ENCODE assay signal across 3 cellular contexts in genomic region chr16:52182840-52183239, GRCh38.
TF ChIP-seq lines count a peak whose summit lies in the region.

No MANE protein-coding gene starts in this region.

TF ChIP-seq in HepG2, 621 proteins besides CTCF, POLR2A, EP300 and RAD21:
- TF ChIP-seq TERF1 (CRISPR knock-in tag; IDR thresholded peaks at IDR 0.05), result no peak
- no peak for TF ChIP-seq ZNF543 (CRISPR knock-in tag; IDR thresholded peaks at IDR 0.05)
- no peak for TF ChIP-seq ZFP1 (CRISPR knock-in tag; IDR thresholded peaks at IDR 0.05)
- TF ChIP-seq ATM (IDR thresholded peaks at IDR 0.05; ENCODE audit: borderline replicate concordance), result no peak
- TF ChIP-seq HHEX (CRISPR knock-in tag; IDR thresholded peaks at IDR 0.05), result no peak
- TF ChIP-seq XBP1 (CRISPR knock-in tag; IDR thresholded peaks at IDR 0.05), result no peak
- peak; percentile 79 for TF ChIP-seq MAFF (IDR thresholded peaks at IDR 0.05; ENCODE audit: low read depth, low read length)
- peak; percentile 79 to 87 for TF ChIP-seq MAFK (conservative IDR thresholded peaks at IDR 0.05 in 1 of 2, IDR thresholded peaks at IDR 0.05 in 1 of 2; ENCODE audit: low read length in 2 of 2)
- TF ChIP-seq DR1 (CRISPR knock-in tag; IDR thresholded peaks at IDR 0.05), result no peak
- no peak for TF ChIP-seq POGK (CRISPR knock-in tag; conservative IDR thresholded peaks at IDR 0.05)
- no peak for TF ChIP-seq ZIK1 (CRISPR knock-in tag; IDR thresholded peaks at IDR 0.05; ENCODE audit: borderline replicate concordance, low read depth)

TF ChIP-seq in A549, 52 proteins besides CTCF, POLR2A, EP300 and RAD21:
- TF ChIP-seq FOSL2 (IDR thresholded peaks at IDR 0.05) (no peak), FOSL2 (CRISPR knock-in tag; IDR thresholded peaks at IDR 0.05) (no peak), MAFK (IDR thresholded peaks at IDR 0.05; ENCODE audit: partially characterized antibody) (peak; percentile 68), ZC3H11A (IDR thresholded peaks at IDR 0.05) (no peak), EHMT2 (IDR thresholded peaks at IDR 0.05; ENCODE audit: low read depth) (no peak)

TF ChIP-seq in IMR-90, 13 proteins besides CTCF, POLR2A, EP300 and RAD21:
- peak; percentile 41 for TF ChIP-seq MAFK (IDR thresholded peaks at IDR 0.05; ENCODE audit: low read depth, low read length)
- no peak for TF ChIP-seq NFE2L2 (IDR thresholded peaks at IDR 0.05; ENCODE audit: low read depth, low read length)
- TF ChIP-seq USF2 (IDR thresholded peaks at IDR 0.05; ENCODE audit: low read depth, low read length), result no peak
